In genomic region chr6:16950311-16950710, GRCh38 we compare ENCODE assay signal across 21 cellular contexts.
"Had no signal": no experiment of that assay in that cellular context is flagged by ENCODE, and none has a peak within 500 bp of the region (broad histone marks: within the 10 kb centered on the region; RNA-seq: fewer than 3 reads in every experiment).

No MANE protein-coding gene starts in this region.

- H3K36me3 Mint-ChIP-seq: naive thymus-derived CD8-positive, alpha-beta T cell; stimulated activated effector memory CD8-positive, alpha-beta T cell treated with anti-CD3 and anti-CD28 coated beads, Interleukin-12 subunit alpha, Interleukin-12 subunit beta, amount 100 ng/mL, for 72 hours; type B pancreatic cell had no signal

- ATAC-seq: gastrocnemius medialis; left ventricle myocardium superior; lower lobe of right lung; naive thymus-derived CD8-positive, alpha-beta T cell; sciatic nerve had no signal

- H3K27ac Mint-ChIP-seq: dendritic cell treated with granulocyte-macrophage colony-stimulating factor and Interleukin-4, amounts not matched to agents 40 ng/mL and 50 ng/mL, for 4 days; naive thymus-derived CD8-positive, alpha-beta T cell; nephron progenitor cell; stimulated activated effector memory CD8-positive, alpha-beta T cell treated with anti-CD3 and anti-CD28 coated beads, Interleukin-12 subunit alpha, Interleukin-12 subunit beta, amount 100 ng/mL, for 72 hours; type B pancreatic cell had no signal

- H3K9me3 Mint-ChIP-seq: dendritic cell treated with granulocyte-macrophage colony-stimulating factor and Interleukin-4, amounts not matched to agents 40 ng/mL and 50 ng/mL, for 4 days; nephron progenitor cell; stimulated activated effector memory CD8-positive, alpha-beta T cell treated with anti-CD3 and anti-CD28 coated beads, Interleukin-12 subunit alpha, Interleukin-12 subunit beta, amount 100 ng/mL, for 72 hours had no signal

- H3K4me3 Mint-ChIP-seq: dendritic cell treated with granulocyte-macrophage colony-stimulating factor and Interleukin-4, amounts not matched to agents 40 ng/mL and 50 ng/mL, for 4 days; naive thymus-derived CD8-positive, alpha-beta T cell; nephron progenitor cell; stimulated activated effector memory CD8-positive, alpha-beta T cell treated with anti-CD3 and anti-CD28 coated beads, Interleukin-12 subunit alpha, Interleukin-12 subunit beta, amount 100 ng/mL, for 72 hours; type B pancreatic cell had no signal

- H3K4me3 ChIP-seq: colonic mucosa, esophagus squamous epithelium, gastrocnemius medialis, lower lobe of right lung, prostate gland, right atrium auricular region, stomach, thyroid gland had no signal

- DNase-seq: colonic mucosa; effector memory CD4-positive, alpha-beta T cell; esophagus squamous epithelium; gastrocnemius medialis; head of caudate nucleus; left ventricle myocardium superior; lower lobe of right lung; naive thymus-derived CD8-positive, alpha-beta T cell; nephron progenitor cell; nucleus accumbens; stimulated activated CD4-positive, alpha-beta T cell treated with anti-CD3 and anti-CD28 coated beads, Interleukin-2, amount 100 ng/mL, for 24 hours; stimulated activated CD4-positive, alpha-beta T cell treated with anti-CD3 and anti-CD28 coated beads, Interleukin-4, amount 100 ng/mL, for 24 hours; stimulated activated naive CD4-positive, alpha-beta T cell treated with Interleukin-2 at 50 U/mL for 16 hours; stomach; thyroid gland had no signal
